Comparison of ENCODE assay signal across 1 cellular context in genomic region chr17:2401426-2402221, GRCh38.
TF ChIP-seq lines count a peak whose summit lies in the region.

No MANE protein-coding gene starts in this region.

TF ChIP-seq in HepG2, 621 proteins besides CTCF, POLR2A, EP300 and RAD21 (continued from another document):
- peak; percentile 38; the same call in 1 of the 2 replicates for TF ChIP-seq ZNF574 (CRISPR knock-in tag; IDR thresholded peaks at IDR 0.05)
- no peak for TF ChIP-seq GPN1 (CRISPR knock-in tag; IDR thresholded peaks at IDR 0.05; ENCODE audit: borderline replicate concordance)
- TF ChIP-seq ZNF354B (CRISPR knock-in tag; IDR thresholded peaks at IDR 0.05): no peak
- TF ChIP-seq CC2D1A (CRISPR knock-in tag; IDR thresholded peaks at IDR 0.05): no peak
- TF ChIP-seq ZNF775 (CRISPR knock-in tag; IDR thresholded peaks at IDR 0.05; ENCODE audit: borderline replicate concordance): no peak
- TF ChIP-seq ARNT2 (CRISPR knock-in tag; IDR thresholded peaks at IDR 0.05; ENCODE audit: low read depth): peak; percentile 24; the same call in 1 of the 2 replicates
- no peak for TF ChIP-seq AHDC1 (CRISPR knock-in tag; IDR thresholded peaks at IDR 0.05; ENCODE audit: borderline replicate concordance)
- TF ChIP-seq ZFP36 (IDR thresholded peaks at IDR 0.05; ENCODE audit: borderline replicate concordance, low read depth, low read length, partially characterized antibody): no peak
- TF ChIP-seq ZNF224 (CRISPR knock-in tag; IDR thresholded peaks at IDR 0.05): 0 out of 2 replicates have a peak, but pooled peaks have one; percentile 72
- TF ChIP-seq ZBTB43 (CRISPR knock-in tag; conservative IDR thresholded peaks at IDR 0.05): 0 out of 2 replicates have a peak, but pooled peaks have one; percentile 9
- peak; percentile 38 for TF ChIP-seq ZNF407 (CRISPR knock-in tag; IDR thresholded peaks at IDR 0.05; ENCODE audit: not compliant biosample characterization)
- no peak; the same call in 1 of the 2 replicates for TF ChIP-seq POLR2G (IDR thresholded peaks at IDR 0.05; ENCODE audit: low read depth, low read length)
- TF ChIP-seq ZNF609 (CRISPR knock-in tag; IDR thresholded peaks at IDR 0.05; ENCODE audit: borderline replicate concordance): peak; percentile 31; the same call in 1 of the 2 replicates
- TF ChIP-seq MED8 (CRISPR knock-in tag; IDR thresholded peaks at IDR 0.05; ENCODE audit: insufficient replicate concordance): peak; percentile 41
- TF ChIP-seq ZFP82 (CRISPR knock-in tag; IDR thresholded peaks at IDR 0.05; ENCODE audit: borderline replicate concordance): peak; percentile 55; the same call in 1 of the 2 replicates
TF ChIP-seq in HepG2: peak in this region for 192.
